ENCODE assay signal across 8 cellular contexts in the genomic region with DNA sequence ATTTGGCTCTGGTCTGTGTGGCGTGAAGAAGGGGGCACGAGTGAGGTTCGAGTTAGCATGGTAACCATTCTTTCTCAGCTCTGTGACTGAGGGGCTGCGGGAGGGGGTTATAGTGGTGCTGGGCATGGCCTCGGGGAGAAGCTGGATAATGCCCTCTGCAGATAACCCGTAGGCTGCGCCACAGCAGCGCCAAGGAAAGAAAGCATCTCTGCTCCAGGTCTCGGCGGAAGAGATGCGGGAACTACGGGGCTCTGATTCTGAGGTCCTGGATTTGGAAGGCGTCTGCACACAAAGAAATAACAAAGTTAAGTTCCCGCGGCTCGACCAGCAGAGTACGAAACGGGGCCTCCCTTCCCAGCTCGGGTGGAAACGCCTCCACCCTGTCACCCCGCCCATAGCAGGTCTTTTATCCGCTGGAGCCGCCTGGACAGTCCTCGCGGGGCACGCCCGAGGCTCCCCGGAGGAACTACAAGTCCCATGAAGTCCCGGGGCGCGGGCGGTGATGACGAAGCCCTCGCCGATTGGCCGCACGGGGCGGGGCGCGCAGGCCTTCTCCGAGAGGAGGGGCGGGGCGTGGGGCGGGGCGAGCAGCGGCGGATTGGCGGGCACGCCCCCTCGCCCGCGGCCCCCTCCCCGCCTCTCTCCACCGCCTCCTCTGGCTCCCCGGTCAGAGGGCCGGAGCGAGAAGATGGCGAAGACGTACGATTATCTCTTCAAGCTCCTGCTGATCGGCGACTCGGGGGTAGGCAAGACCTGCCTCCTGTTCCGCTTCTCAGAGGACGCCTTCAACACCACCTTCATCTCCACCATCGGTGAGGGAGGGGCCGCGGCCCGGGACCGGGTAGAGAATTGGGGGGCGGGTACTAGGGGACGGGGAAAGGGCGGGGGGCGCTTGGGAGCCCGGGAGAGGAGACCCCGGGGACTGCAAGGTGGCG. TPM values are rescaled to one million over a fixed set of nuclear protein-coding genes. Genes with fewer than 3 reads are reported as not detected.
A peak's percentile ranks its signal among the peaks of the same experiment; 100 is the strongest.
DNase-seq lines count a peak whose midpoint lies in the region; ATAC-seq and TF ChIP-seq lines count a peak whose summit lies in the region.

A gene (plus strand): TSS at position 670 of the 935 bp plus-strand sequence. CDS start 19 bp downstream, at position 689.

- intact Hi-C loops in testis (cut with DNase I; ENCODE audit: low total_unique reads) = no loop called here

- peak within 1 kb of the TSS; percentile 90 for H3K4me3 ChIP-seq in SU-DHL-6 (ENCODE audit: insufficient read depth, low read length, poor library complexity, severe bottlenecking)
- peak within 1 kb of the TSS; percentile 89 for H3K4me3 ChIP-seq in osteoblast (ENCODE audit: insufficient read depth, low read length)
- peak within 1 kb of the TSS; percentile 82 to 96 for H3K4me3 ChIP-seq in testis

- peaks cover 45% of the 10 kb centered on the region for H3K4me1 Mint-ChIP-seq in activated naive CD8-positive, alpha-beta T cell treated with anti-CD3 and anti-CD28 coated beads for 36 hours
- peaks cover 36% of the 10 kb centered on the region for H3K4me1 Mint-ChIP-seq in glutamatergic neuron (ENCODE audit: low read depth, unreplicated experiment)

- no peaks in the 10 kb centered on the region for H4K20me1 ChIP-seq in SU-DHL-6 (ENCODE audit: low read depth, low read length)
- peaks cover 24% of the 10 kb centered on the region for H4K20me1 ChIP-seq in osteoblast (ENCODE audit: insufficient read depth, low read length)

- TF ChIP-seq CTCF in SU-DHL-6 (IDR thresholded peaks at IDR 0.05; ENCODE audit: insufficient read depth, low read length, poor library complexity, severe bottlenecking) = no peak
- TF ChIP-seq CTCF in glutamatergic neuron (IDR thresholded peaks at IDR 0.05; ENCODE audit: partially characterized antibody, unreplicated experiment) = no peak
- TF ChIP-seq CTCF in osteoblast (IDR thresholded peaks at IDR 0.05; ENCODE audit: extremely low read depth, low read depth, low read length) = no peak
- no peak for TF ChIP-seq CTCF in testis (IDR thresholded peaks at IDR 0.05)

- H3K9me2 ChIP-seq in SU-DHL-6 (replicated peaks; ENCODE audit: insufficient read depth, low read length) = no peaks in the 10 kb centered on the region

- peak within 1 kb of the TSS; percentile 99 for H3K4me3 Mint-ChIP-seq in activated naive CD8-positive, alpha-beta T cell treated with anti-CD3 and anti-CD28 coated beads for 36 hours
- peak within 1 kb of the TSS; percentile 94 for H3K4me3 Mint-ChIP-seq in glutamatergic neuron (ENCODE audit: unreplicated experiment)

- peak within 1 kb of the TSS; percentile 92 for H3K9ac ChIP-seq in SU-DHL-6 (ENCODE audit: low read length)

- H3K9me3 Mint-ChIP-seq in activated naive CD8-positive, alpha-beta T cell treated with anti-CD3 and anti-CD28 coated beads for 36 hours = no peaks in the 10 kb centered on the region
- H3K9me3 Mint-ChIP-seq in glutamatergic neuron (ENCODE audit: unreplicated experiment) = no peaks in the 10 kb centered on the region

- peak within 1 kb of the TSS; percentile 96 for H3K4me2 ChIP-seq in SU-DHL-6 (ENCODE audit: low read depth, low read length, poor library complexity, severe bottlenecking)
- H3K4me2 ChIP-seq in osteoblast (ENCODE audit: insufficient read depth, low read length) = peak within 1 kb of the TSS; percentile 100

- no peaks in the 10 kb centered on the region for H3K27me3 ChIP-seq in SU-DHL-6 (ENCODE audit: low read length)
- H3K27me3 ChIP-seq in osteoblast (ENCODE audit: insufficient read depth, low read length) = no peaks in the 10 kb centered on the region
- H3K27me3 ChIP-seq in testis = no peaks in the 10 kb centered on the region

- peaks cover 27% of the 10 kb centered on the region for H3F3A ChIP-seq in SU-DHL-6 (ENCODE audit: insufficient read depth)

- peaks cover 33% of the 10 kb centered on the region for H3K36me3 Mint-ChIP-seq in activated naive CD8-positive, alpha-beta T cell treated with anti-CD3 and anti-CD28 coated beads for 36 hours
- H3K36me3 Mint-ChIP-seq in glutamatergic neuron (ENCODE audit: unreplicated experiment) = no peaks in the 10 kb centered on the region

- H3K27ac ChIP-seq in SU-DHL-6 (ENCODE audit: low read depth, low read length) (peak within 1 kb of the TSS; percentile 97), osteoblast (ENCODE audit: low read depth, low read length) (peak within 1 kb of the TSS; percentile 75), testis (peak within 1 kb of the TSS; percentile 86 to 87)

- peaks cover 46% of the 10 kb centered on the region for H3K79me2 ChIP-seq in SU-DHL-6 (ENCODE audit: insufficient read depth, low read length)
- peaks cover 48% of the 10 kb centered on the region for H3K79me2 ChIP-seq in osteoblast (ENCODE audit: insufficient read depth, low read length)

- DNase-seq in NCI-H1092 treated with DMSO at 0.1 percent for 48 hours (lab: John Stamatoyannopoulos, UW) = peak; percentile 88
- DNase-seq in activated naive CD8-positive, alpha-beta T cell treated with anti-CD3 and anti-CD28 coated beads for 36 hours = peak; percentile 98
- DNase-seq in glutamatergic neuron = peak; percentile 100
- peak; percentile 97 for DNase-seq in osteoblast (ENCODE audit: insufficient read length, low spot score, missing footprints)
- peak; percentile 99 for DNase-seq in testis

- H3K27ac Mint-ChIP-seq in activated naive CD8-positive, alpha-beta T cell treated with anti-CD3 and anti-CD28 coated beads for 36 hours = peak within 1 kb of the TSS; percentile 96
- peak within 1 kb of the TSS; percentile 94 for H3K27ac Mint-ChIP-seq in glutamatergic neuron (ENCODE audit: unreplicated experiment)

- peak; percentile 73 for ATAC-seq in HG02610 (IDR thresholded peaks at IDR 0.05; ENCODE audit: unreplicated experiment)

- TF ChIP-seq POLR2A in GM10847 (IDR thresholded peaks at IDR 0.05; ENCODE audit: extremely low read depth, insufficient read length) (peak; percentile 53), testis (IDR thresholded peaks at IDR 0.05) (no peak)

- H3K27me3 Mint-ChIP-seq in activated naive CD8-positive, alpha-beta T cell treated with anti-CD3 and anti-CD28 coated beads for 36 hours = no peaks in the 10 kb centered on the region
- H3K27me3 Mint-ChIP-seq in glutamatergic neuron (ENCODE audit: unreplicated experiment) = peaks cover 7% of the 10 kb centered on the region

- no peaks in the 10 kb centered on the region for H3K9me3 ChIP-seq in SU-DHL-6 (ENCODE audit: insufficient read depth, low read length)
- no peaks in the 10 kb centered on the region for H3K9me3 ChIP-seq in osteoblast (ENCODE audit: low read depth, low read length)
- no peaks in the 10 kb centered on the region for H3K9me3 ChIP-seq in testis

- H3K4me1 ChIP-seq in osteoblast (ENCODE audit: insufficient read depth, low read length) (peaks cover 38% of the 10 kb centered on the region), testis (peaks cover 18% of the 10 kb centered on the region)

- WGBS in testis, 2 donors = 0 to 1% methylated on average over 21 to 77 of the region's 77 CpGs

- peak within 1 kb of the TSS; percentile 84 for H2AFZ ChIP-seq in SU-DHL-6 (ENCODE audit: low read depth, low read length, severe bottlenecking)
- peak within 1 kb of the TSS; percentile 94 for H2AFZ ChIP-seq in osteoblast (ENCODE audit: low read length)

- no peaks in the 10 kb centered on the region for H3K36me3 ChIP-seq in SU-DHL-6 (ENCODE audit: low read length)
- H3K36me3 ChIP-seq in osteoblast (ENCODE audit: insufficient read depth, low read length) = no peaks in the 10 kb centered on the region
- no peaks in the 10 kb centered on the region for H3K36me3 ChIP-seq in testis (ENCODE audit: low read depth, missing control alignments)

RNA-seq across cellular contexts. Expression of the gene that starts here (rescaled TPM):
- 100 to 1,000 TPM; 231 to 239 TPM for total RNA-seq in activated naive CD8-positive, alpha-beta T cell treated with anti-CD3 and anti-CD28 coated beads for 36 hours
- total RNA-seq in glutamatergic neuron (ENCODE audit: unreplicated experiment) (70.4 TPM), osteoblast (55.7 and 57.5 TPM in 2 replicates), testis (10 to 100 TPM; 19.3 to 20.8 TPM)
- 38.7 TPM for polyA plus RNA-seq in testis (ENCODE audit: insufficient read depth, low read depth, low replicate concordance)

Comparison
In these comparisons a context has a peak if more than half of its experiments do, and no peak if none do; other contexts are left out.
1. Peak in every context shown above with its lines: DNase-seq, ATAC-seq, H3K4me3 ChIP-seq and H3K27ac ChIP-seq.